20 cellular contexts compared by ENCODE assay signal in genomic region chr1:92244376-92244775, GRCh38. TPM values are rescaled to one million over a fixed set of nuclear protein-coding genes. Genes with fewer than 3 reads are reported as not detected.
DNase-seq lines count a peak whose midpoint lies in the region; ATAC-seq and TF ChIP-seq lines count a peak whose summit lies in the region.
"Had no signal": no experiment of that assay in that cellular context is flagged by ENCODE, and none has a peak within 500 bp of the region (broad histone marks: within the 10 kb centered on the region; RNA-seq: fewer than 3 reads in every experiment).

No MANE protein-coding gene starts in this region.

- H3K27me3 Mint-ChIP-seq in MCF 10A (ENCODE audit: insufficient read depth, unreplicated experiment) (no peaks in the 10 kb centered on the region), chondrocyte (ENCODE audit: low read depth) (no peaks in the 10 kb centered on the region)

- peaks cover 7% of the 10 kb centered on the region for H3K4me1 Mint-ChIP-seq in MCF 10A (ENCODE audit: insufficient read depth, unreplicated experiment)
- peaks cover 11% of the 10 kb centered on the region for H3K4me1 Mint-ChIP-seq in chondrocyte (ENCODE audit: low read depth)
- H3K4me1 Mint-ChIP-seq: IgD-negative memory B cell had no signal

- DNase-seq in NCI-H2171 treated with DMSO at 0.1 percent for 48 hours (lab: John Stamatoyannopoulos, UW) (peak; percentile 13), NCI-H2171 (lab: John Stamatoyannopoulos, UW) (no peak), adipocyte (ENCODE audit: low read depth) (peak; percentile 15), fibroblast of mammary gland (ENCODE audit: low read depth) (peak; percentile 53), CD1c-positive myeloid dendritic cell (ENCODE audit: extremely low spot score) (no peak), left colon (no peak), MCF 10A (ENCODE audit: unreplicated experiment) (no peak), chondrocyte (ENCODE audit: low spot score) (no peak)
- DNase-seq: DMS153, EL, NCI-H187, NCI-H526 treated with DMSO at 0.1 percent for 48 hours, SHP77 treated with DMSO at 0.1 percent for 48 hours had no signal

- H3K27ac Mint-ChIP-seq in MCF 10A (ENCODE audit: low read depth, unreplicated experiment) (no peak overlapping the region), chondrocyte (ENCODE audit: unreplicated experiment) (no peak overlapping the region)

- no peak overlapping the region for H3K9ac ChIP-seq in adipocyte (ENCODE audit: low read length)
- H3K9ac ChIP-seq: BLaER1 treated with 17β-estradiol and CSF1 and Interleukin-3, amounts not matched to agents 10 nM and 100 nM had no signal

- TF ChIP-seq CTCF in fibroblast of mammary gland (conservative IDR thresholded peaks at IDR 0.05; ENCODE audit: control insufficient read depth, insufficient read depth, low read depth, low read length), result no peak
- TF ChIP-seq CTCF in MCF 10A (IDR thresholded peaks at IDR 0.05; ENCODE audit: unreplicated experiment), result no peak
- no peak for TF ChIP-seq CTCF in chondrocyte (IDR thresholded peaks at IDR 0.05)

- intact Hi-C loops in left colon (cut with DNase I, micrococcal nuclease), result no loop called here
- intact Hi-C loops in MCF 10A (cut with micrococcal nuclease), result no loop called here

- CTCF ChIA-PET in MCF 10A (lab: Yijun Ruan, JAX), result no interaction called here

- H3K36me3 Mint-ChIP-seq in MCF 10A (ENCODE audit: insufficient read depth, unreplicated experiment) (peaks cover 2% of the 10 kb centered on the region), chondrocyte (ENCODE audit: low read depth) (peaks cover 3% of the 10 kb centered on the region)

- H3K9me3 Mint-ChIP-seq in MCF 10A (ENCODE audit: unreplicated experiment) (no peaks in the 10 kb centered on the region), chondrocyte (ENCODE audit: low read depth) (no peaks in the 10 kb centered on the region)
- H3K9me3 Mint-ChIP-seq: IgD-negative memory B cell had no signal

- ATAC-seq in left colon, result no peak
- ATAC-seq: HCT116, SK-N-SH treated with all-trans-retinoic acid at 6 μM for 48 hours had no signal

- H3K9me3 ChIP-seq in adipocyte (ENCODE audit: control insufficient read depth, low read length), result no peaks in the 10 kb centered on the region
- H3K9me3 ChIP-seq: BLaER1 treated with 17β-estradiol and CSF1 and Interleukin-3, amounts not matched to agents 10 nM and 100 nM had no signal

- no peak overlapping the region for H3K4me3 Mint-ChIP-seq in MCF 10A (ENCODE audit: unreplicated experiment)
- H3K4me3 Mint-ChIP-seq in chondrocyte (ENCODE audit: unreplicated experiment), result no peak overlapping the region
- H3K4me3 Mint-ChIP-seq: IgD-negative memory B cell had no signal

- H3K27me3 ChIP-seq in adipocyte (replicated peaks; ENCODE audit: control insufficient read depth, insufficient read depth, low read length), result no peaks in the 10 kb centered on the region
- H3K27me3 ChIP-seq: BLaER1 treated with 17β-estradiol and CSF1 and Interleukin-3, amounts not matched to agents 10 nM and 100 nM had no signal

- peaks cover 25% of the 10 kb centered on the region for H3K36me3 ChIP-seq in adipocyte (ENCODE audit: control insufficient read depth, insufficient read depth, low read length, severe bottlenecking)

- BruUV-seq in MCF 10A (replicated peaks; lab: Mats Ljungman, UMichigan), result no TSS peak

- H3K4me1 ChIP-seq in adipocyte (ENCODE audit: control insufficient read depth, insufficient read depth, low read length), result no peaks in the 10 kb centered on the region
- H3K4me1 ChIP-seq: BLaER1 treated with 17β-estradiol and CSF1 and Interleukin-3, amounts not matched to agents 10 nM and 100 nM had no signal

- POLR2A ChIA-PET in MCF 10A (lab: Yijun Ruan, JAX), result no interaction called here

- H3K4me3 ChIP-seq in adipocyte (ENCODE audit: low read length), result no peak overlapping the region
- H3K4me3 ChIP-seq in fibroblast of mammary gland (ENCODE audit: control insufficient read depth, low read depth, low read length), result no peak overlapping the region
- H3K4me3 ChIP-seq: BLaER1 treated with 17β-estradiol and CSF1 and Interleukin-3, amounts not matched to agents 10 nM and 100 nM had no signal

RNA-seq across cellular contexts. Expression of gene C1orf146, which starts 26.7 kb away (rescaled TPM):
- total RNA-seq in left colon (not detected), MCF 10A (2022) (not detected in 2 replicates), chondrocyte (not detected in 3 replicates)
- total RNA-seq: HT1080, LHCN-M2, OCI-LY7 had no signal

RNA-seq across cellular contexts. Expression of gene GLMN, which starts 54.4 kb away (rescaled TPM):
- total RNA-seq in left colon (1 to 10 TPM; 5.4 TPM), MCF 10A (2022) (8.6 and 10.1 TPM in 2 replicates), chondrocyte (6.9 to 12.4 TPM (median 8.0 TPM) in 3 replicates)

RNA-seq across cellular contexts. Expression of gene RPAP2, which starts 54.5 kb away (rescaled TPM):
- total RNA-seq in left colon (10 to 100 TPM; 19.7 to 24.2 TPM), MCF 10A (2022) (26.2 and 29.3 TPM in 2 replicates), chondrocyte (24.5 to 30.5 TPM (median 25.3 TPM) in 3 replicates)

Comparison
In these comparisons a context has a peak if more than half of its experiments do, and no peak if none do; other contexts are left out.
1. DNase-seq: peak in NCI-H2171 treated with DMSO at 0.1 percent for 48 hours (single experiment), adipocyte (single experiment) and fibroblast of mammary gland (single experiment); none in NCI-H2171 (single experiment), CD1c-positive myeloid dendritic cell (single experiment), left colon (0 of 2), MCF 10A (single experiment) and chondrocyte (single experiment).